Comparison of ENCODE assay signal across 1 cellular context in genomic region chr7:47225387-47226170, GRCh38.
TF ChIP-seq lines count a peak whose summit lies in the region.

No MANE protein-coding gene starts in this region.

TF ChIP-seq in K562, 482 proteins besides CTCF, POLR2A, EP300 and RAD21 (continued from another document):
- TF ChIP-seq CUX1 (CRISPR knock-in tag; IDR thresholded peaks at IDR 0.05) (no peak), ATF4 (CRISPR knock-in tag; IDR thresholded peaks at IDR 0.05) (0 out of 2 replicates have a peak, but pooled peaks have one; percentile 17), DEAF1 (CRISPR knock-in tag; IDR thresholded peaks at IDR 0.05) (0 out of 2 replicates have a peak, but pooled peaks have one; percentile 27), ZNF589 (CRISPR knock-in tag; IDR thresholded peaks at IDR 0.05; ENCODE audit: low read depth) (0 out of 2 replicates have a peak, but pooled peaks have one; percentile 28), CTBP1 (IDR thresholded peaks at IDR 0.05; ENCODE audit: borderline replicate concordance) (0 out of 2 replicates have a peak, but pooled peaks have one; percentile 42), HMBOX1 (IDR thresholded peaks at IDR 0.05) (peak; percentile 55), KLF13 (tag; IDR thresholded peaks at IDR 0.05; ENCODE audit: borderline replicate concordance, low read depth) (peak; percentile 42; the same call in 1 of the 2 replicates), ATF3 (IDR thresholded peaks at IDR 0.05) (peak; percentile 52; the same call in 1 of the 2 replicates), ATF3 (CRISPR knock-in tag; conservative IDR thresholded peaks at IDR 0.05) (no peak), GATA2 (CRISPR knock-in tag; IDR thresholded peaks at IDR 0.05) (peak; percentile 47; the same call in 1 of the 2 replicates), CREB3 (tag; conservative IDR thresholded peaks at IDR 0.05; ENCODE audit: low read depth) (0 out of 2 replicates have a peak, but pooled peaks have one; percentile 27), POLR3G (IDR thresholded peaks at IDR 0.05; ENCODE audit: extremely low read depth, insufficient read length, insufficient replicate concordance) (no peak), CEBPB (tag; IDR thresholded peaks at IDR 0.05) (peak; percentile 54), NR2C2 (CRISPR knock-in tag; IDR thresholded peaks at IDR 0.05) (no peak), NR2C2 (tag; IDR thresholded peaks at IDR 0.05) (0 out of 2 replicates have a peak, but pooled peaks have one; percentile 12), TAF9B (IDR thresholded peaks at IDR 0.05; ENCODE audit: partially characterized antibody) (no peak), SMARCB1 (IDR thresholded peaks at IDR 0.05; ENCODE audit: insufficient read length, low read depth) (no peak), SPI1 (IDR thresholded peaks at IDR 0.05; ENCODE audit: borderline replicate concordance, low read depth, low read length) (peak; percentile 94)
TF ChIP-seq in K562: peak in this region for 17.
